ENCODE assay signal across 14 cellular contexts in genomic region chr7:36490335-36490940, GRCh38.
"Had no signal": no experiment of that assay in that cellular context is flagged by ENCODE, and none has a peak within 500 bp of the region (broad histone marks: within the 10 kb centered on the region; RNA-seq: fewer than 3 reads in every experiment).

No MANE protein-coding gene starts in this region.

- DNase-seq: activated CD4-positive, alpha-beta memory T cell treated with anti-CD3 and anti-CD28 coated beads for 36 hours; activated CD4-positive, alpha-beta T cell treated with anti-CD3 and anti-CD28 coated beads for 1 hour; activated gamma-delta T cell treated with Interleukin-2 at 50 U/mL for 16 hours; activated naive CD8-positive, alpha-beta T cell treated with anti-CD3 and anti-CD28 coated beads, Interleukin-2, amount 10 ng/mL, durations not matched to agents 7 days and 5 days; activated T-cell treated with anti-CD3 and anti-CD28 coated beads, Interleukin-2, amount 50 U/mL, for 48 hours; brain microvascular endothelial cell; islet precursor cell; left ventricle myocardium superior; mesenchymal stem cell; ovary; stimulated activated CD4-positive, alpha-beta T cell treated with anti-CD3 and anti-CD28 coated beads, Interleukin-4, amount 100 ng/mL, for 4 hours; stomach had no signal

- H3K4me3 Mint-ChIP-seq: activated CD4-positive, alpha-beta memory T cell treated with anti-CD3 and anti-CD28 coated beads for 36 hours; activated naive CD8-positive, alpha-beta T cell treated with anti-CD3 and anti-CD28 coated beads, Interleukin-2, amount 10 ng/mL, durations not matched to agents 7 days and 5 days had no signal

- H3K27ac Mint-ChIP-seq: activated CD4-positive, alpha-beta memory T cell treated with anti-CD3 and anti-CD28 coated beads for 36 hours; activated naive CD8-positive, alpha-beta T cell treated with anti-CD3 and anti-CD28 coated beads, Interleukin-2, amount 10 ng/mL, durations not matched to agents 7 days and 5 days had no signal

- H3K9me3 Mint-ChIP-seq: activated CD4-positive, alpha-beta memory T cell treated with anti-CD3 and anti-CD28 coated beads for 36 hours; activated naive CD8-positive, alpha-beta T cell treated with anti-CD3 and anti-CD28 coated beads, Interleukin-2, amount 10 ng/mL, durations not matched to agents 7 days and 5 days had no signal

- H3K27ac ChIP-seq: brain microvascular endothelial cell, gastroesophageal sphincter, ovary, stomach, thoracic aorta had no signal

- H3K36me3 Mint-ChIP-seq: activated CD4-positive, alpha-beta memory T cell treated with anti-CD3 and anti-CD28 coated beads for 36 hours; activated naive CD8-positive, alpha-beta T cell treated with anti-CD3 and anti-CD28 coated beads, Interleukin-2, amount 10 ng/mL, durations not matched to agents 7 days and 5 days had no signal

- ATAC-seq: gastroesophageal sphincter, left ventricle myocardium superior had no signal
